In the genomic region with DNA sequence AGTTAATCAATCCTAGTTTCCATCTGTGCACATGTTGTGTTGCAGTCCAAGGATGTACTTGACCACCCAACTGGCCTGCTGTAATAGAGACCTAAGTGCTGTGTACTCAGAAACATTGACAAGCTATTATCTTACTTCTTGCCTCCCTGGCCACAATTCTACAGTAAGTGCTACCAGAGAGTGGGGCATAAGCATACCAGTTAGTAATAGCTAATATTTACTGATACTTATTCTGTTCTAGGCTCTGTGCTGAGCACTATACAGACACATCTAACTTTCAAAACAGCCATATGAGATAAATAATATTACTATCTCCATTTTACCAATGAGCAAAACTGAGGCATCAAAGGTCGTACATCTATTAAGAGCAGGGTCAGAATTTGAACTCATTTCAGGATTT, we compare ENCODE assay signal across 27 cellular contexts. TPM values are rescaled to one million over a fixed set of nuclear protein-coding genes. Genes with fewer than 3 reads are reported as not detected.
"Had no signal": no experiment of that assay in that cellular context is flagged by ENCODE, and none has a peak within 500 bp of the region (broad histone marks: within the 10 kb centered on the region; RNA-seq: fewer than 3 reads in every experiment).

No MANE protein-coding gene starts in this region.

- H3K36me3 ChIP-seq: left ventricle myocardium inferior, prostate gland, right atrium auricular region, tibial nerve, vagina had no signal

- H3K4me3 ChIP-seq: left ventricle myocardium inferior, prostate gland, right atrium auricular region, tibial nerve, vagina had no signal

- H3K9me3 ChIP-seq: prostate gland, right atrium auricular region, vagina had no signal

- H3K27me3 Mint-ChIP-seq: T-helper 17 cell had no signal

- H3K27ac ChIP-seq: left ventricle myocardium inferior, prostate gland, right atrium auricular region, tibial nerve, vagina, VCaP had no signal

- DNase-seq: activated CD4-positive, CD25-positive, alpha-beta regulatory T cell treated with anti-CD3 and anti-CD28 coated beads, Interleukin-2, amount 50 U/mL, for 72 hours; activated CD8-positive, alpha-beta memory T cell treated with anti-CD3 and anti-CD28 coated beads for 24 hours; activated CD8-positive, alpha-beta memory T cell treated with anti-CD3 and anti-CD28 coated beads, Interleukin-2, amount 50 U/mL, for 48 hours; activated effector memory CD4-positive, alpha-beta T cell treated with anti-CD3 and anti-CD28 coated beads, Interleukin-2, amount 50 U/mL, for 16 hours; activated naive CD4-positive, alpha-beta T cell treated with anti-CD3 and anti-CD28 coated beads, Interleukin-2, amount 50 U/mL, for 16 hours; activated T-cell treated with anti-CD3 and anti-CD28 coated beads, Interleukin-2, amount 50 U/mL, for 72 hours; aorta; cerebellar nuclear complex; cortex of kidney; kidney; left ventricle myocardium inferior; naive thymus-derived CD4-positive, alpha-beta T cell; stimulated activated CD4-positive, alpha-beta T cell treated with anti-CD3 and anti-CD28 coated beads, Interleukin-12 subunit alpha, Interleukin-12 subunit beta, amount 100 ng/mL, for 4 hours; stimulated activated CD4-positive, alpha-beta T cell treated with anti-CD3 and anti-CD28 coated beads, Interleukin-1b, Interleukin-23, amount 100 ng/mL, for 48 hours; stimulated activated CD8-positive, alpha-beta memory T cell treated with anti-CD3 and anti-CD28 coated beads, Interleukin-4, amount 100 ng/mL, for 48 hours; stimulated activated naive CD4-positive, alpha-beta T cell treated with Interleukin-2 at 50 U/mL for 16 hours; T-helper 17 cell had no signal

- H3K27me3 ChIP-seq: right atrium auricular region, tibial nerve, vagina had no signal

- H3K4me1 ChIP-seq: left ventricle myocardium inferior, prostate gland, right atrium auricular region, vagina had no signal

- H3K27ac Mint-ChIP-seq: activated T-cell treated with anti-CD3 and anti-CD28 coated beads, Interleukin-2, amount 50 U/mL, for 72 hours; naive thymus-derived CD4-positive, alpha-beta T cell; T-helper 17 cell had no signal

- FAIRE-seq: bronchial epithelial cell, frontal cortex, kidney had no signal

- H3K4me3 Mint-ChIP-seq: activated T-cell treated with anti-CD3 and anti-CD28 coated beads, Interleukin-2, amount 50 U/mL, for 72 hours; naive thymus-derived CD4-positive, alpha-beta T cell; T-helper 17 cell had no signal

- ATAC-seq: activated T-cell treated with anti-CD3 and anti-CD28 coated beads, Interleukin-2, amount 50 U/mL, for 72 hours; naive thymus-derived CD4-positive, alpha-beta T cell; T-helper 17 cell had no signal

RNA-seq across cellular contexts. Expression of a gene that starts 55.7 kb away (rescaled TPM):
- total RNA-seq: kidney; naive thymus-derived CD4-positive, alpha-beta T cell; osteoblast; subcutaneous adipose tissue; T-helper 17 cell; tibial nerve; vagina had no signal
- polyA plus RNA-seq: aorta; esophagus; naive thymus-derived CD4-positive, alpha-beta T cell had no signal
